14 cellular contexts compared by ENCODE assay signal in genomic region chr1:223074901-223075300, GRCh38.
DNase-seq lines count a peak whose midpoint lies in the region; TF ChIP-seq lines count a peak whose summit lies in the region.
"Had no signal": no experiment of that assay in that cellular context is flagged by ENCODE, and none has a peak within 500 bp of the region (broad histone marks: within the 10 kb centered on the region; RNA-seq: fewer than 3 reads in every experiment).

No MANE protein-coding gene starts in this region.

- H3K4me3 Mint-ChIP-seq in progenitor cell of endocrine pancreas (ENCODE audit: low read depth), result peak overlapping the region; percentile 20
- no peak overlapping the region for H3K4me3 Mint-ChIP-seq in activated naive CD4-positive, alpha-beta T cell treated with anti-CD3 and anti-CD28 coated beads, Interleukin-2, amount 10 ng/mL, durations not matched to agents 7 days and 5 days
- H3K4me3 Mint-ChIP-seq in CD8-positive, alpha-beta memory T cell, result no peak overlapping the region
- H3K4me3 Mint-ChIP-seq: activated CD4-positive, alpha-beta T cell treated with anti-CD3 and anti-CD28 coated beads, Interleukin-2, amount 10 ng/mL, durations not matched to agents 7 days and 5 days; activated naive CD4-positive, alpha-beta T cell treated with anti-CD3 and anti-CD28 coated beads for 36 hours; CD4-positive, alpha-beta T cell had no signal

- no peaks in the 10 kb centered on the region for H3K27me3 ChIP-seq in iPS-20b (ENCODE audit: insufficient read depth, low read length)
- no peaks in the 10 kb centered on the region for H3K27me3 ChIP-seq in CD8-positive, alpha-beta memory T cell (ENCODE audit: insufficient read depth, low read length, poor library complexity, severe bottlenecking)

- POLR2A ChIA-PET in CD8-positive, alpha-beta memory T cell (lab: Charles Lee), result no interaction called here

- peaks cover 61% of the 10 kb centered on the region for H3K27me3 Mint-ChIP-seq in progenitor cell of endocrine pancreas
- H3K27me3 Mint-ChIP-seq in activated naive CD4-positive, alpha-beta T cell treated with anti-CD3 and anti-CD28 coated beads, Interleukin-2, amount 10 ng/mL, durations not matched to agents 7 days and 5 days, result peaks cover 4% of the 10 kb centered on the region
- peaks cover 2 to 39% of the 10 kb centered on the region in 2 donors for H3K27me3 Mint-ChIP-seq in CD8-positive, alpha-beta memory T cell
- H3K27me3 Mint-ChIP-seq: activated CD4-positive, alpha-beta T cell treated with anti-CD3 and anti-CD28 coated beads, Interleukin-2, amount 10 ng/mL, durations not matched to agents 7 days and 5 days had no signal

- H3K27ac Mint-ChIP-seq in progenitor cell of endocrine pancreas, result peak overlapping the region; percentile 68
- H3K27ac Mint-ChIP-seq in activated naive CD4-positive, alpha-beta T cell treated with anti-CD3 and anti-CD28 coated beads, Interleukin-2, amount 10 ng/mL, durations not matched to agents 7 days and 5 days, result no peak overlapping the region
- H3K27ac Mint-ChIP-seq in CD8-positive, alpha-beta memory T cell, result no peak overlapping the region
- H3K27ac Mint-ChIP-seq: activated CD4-positive, alpha-beta T cell treated with anti-CD3 and anti-CD28 coated beads, Interleukin-2, amount 10 ng/mL, durations not matched to agents 7 days and 5 days; activated naive CD4-positive, alpha-beta T cell treated with anti-CD3 and anti-CD28 coated beads for 36 hours; CD4-positive, alpha-beta T cell had no signal

- peaks cover 23% of the 10 kb centered on the region for H3K4me1 Mint-ChIP-seq in progenitor cell of endocrine pancreas (ENCODE audit: low read depth)
- H3K4me1 Mint-ChIP-seq in activated naive CD4-positive, alpha-beta T cell treated with anti-CD3 and anti-CD28 coated beads, Interleukin-2, amount 10 ng/mL, durations not matched to agents 7 days and 5 days, result no peaks in the 10 kb centered on the region
- no peaks in the 10 kb centered on the region for H3K4me1 Mint-ChIP-seq in CD8-positive, alpha-beta memory T cell
- H3K4me1 Mint-ChIP-seq: activated CD4-positive, alpha-beta T cell treated with anti-CD3 and anti-CD28 coated beads, Interleukin-2, amount 10 ng/mL, durations not matched to agents 7 days and 5 days had no signal

- no peak overlapping the region for H3K27ac ChIP-seq in iPS-20b (ENCODE audit: low read length)
- no peak overlapping the region for H3K27ac ChIP-seq in CD8-positive, alpha-beta memory T cell (ENCODE audit: low read depth, low read length)

- no peak overlapping the region for H3K4me3 ChIP-seq in iPS-20b (ENCODE audit: low read length)
- no peak overlapping the region for H3K4me3 ChIP-seq in CD8-positive, alpha-beta memory T cell (ENCODE audit: low read length)

- no peaks in the 10 kb centered on the region for H3K9me3 ChIP-seq in iPS-20b (ENCODE audit: insufficient read depth, low read depth, low read length)
- H3K9me3 ChIP-seq in CD8-positive, alpha-beta memory T cell (ENCODE audit: low read length), result no peaks in the 10 kb centered on the region

- no peaks in the 10 kb centered on the region for H3K36me3 ChIP-seq in iPS-20b (ENCODE audit: insufficient read depth, low read depth, low read length)
- H3K36me3 ChIP-seq in CD8-positive, alpha-beta memory T cell (ENCODE audit: insufficient read depth, low read length), result no peaks in the 10 kb centered on the region

- TF ChIP-seq CTCF in progenitor cell of endocrine pancreas (IDR thresholded peaks at IDR 0.05; ENCODE audit: unreplicated experiment), result no peak

- no peaks in the 10 kb centered on the region for H3K9me3 Mint-ChIP-seq in progenitor cell of endocrine pancreas (ENCODE audit: low read depth)
- no peaks in the 10 kb centered on the region for H3K9me3 Mint-ChIP-seq in activated naive CD4-positive, alpha-beta T cell treated with anti-CD3 and anti-CD28 coated beads, Interleukin-2, amount 10 ng/mL, durations not matched to agents 7 days and 5 days
- no peaks in the 10 kb centered on the region for H3K9me3 Mint-ChIP-seq in CD8-positive, alpha-beta memory T cell
- H3K9me3 Mint-ChIP-seq: activated CD4-positive, alpha-beta T cell treated with anti-CD3 and anti-CD28 coated beads, Interleukin-2, amount 10 ng/mL, durations not matched to agents 7 days and 5 days; activated naive CD4-positive, alpha-beta T cell treated with anti-CD3 and anti-CD28 coated beads for 36 hours; CD4-positive, alpha-beta T cell had no signal

- H3K9ac ChIP-seq in iPS-20b (ENCODE audit: low read depth, low read length), result peak overlapping the region; percentile 48; the same call in 1 of the 2 replicates

- H3K36me3 Mint-ChIP-seq in progenitor cell of endocrine pancreas (ENCODE audit: insufficient read depth), result no peaks in the 10 kb centered on the region
- H3K36me3 Mint-ChIP-seq in activated naive CD4-positive, alpha-beta T cell treated with anti-CD3 and anti-CD28 coated beads, Interleukin-2, amount 10 ng/mL, durations not matched to agents 7 days and 5 days, result no peaks in the 10 kb centered on the region
- H3K36me3 Mint-ChIP-seq in CD8-positive, alpha-beta memory T cell, result no peaks in the 10 kb centered on the region

- CTCF ChIA-PET in activated naive CD4-positive, alpha-beta T cell treated with anti-CD3 and anti-CD28 coated beads, Interleukin-2, amount 10 ng/mL, durations not matched to agents 7 days and 5 days (lab: Charles Lee), result no interaction called here
- CTCF ChIA-PET in CD8-positive, alpha-beta memory T cell (lab: Charles Lee), result no interaction called here

- DNase-seq in DMS153 treated with DMSO at 0.1 percent for 48 hours (lab: John Stamatoyannopoulos, UW; ENCODE audit: unreplicated experiment), result peak; percentile 29
- peak; percentile 30 for DNase-seq in NCI-H774 (lab: John Stamatoyannopoulos, UW)
- DNase-seq in progenitor cell of endocrine pancreas (ENCODE audit: low spot score, unreplicated experiment), result no peak
- no peak for DNase-seq in hepatic stellate cell (ENCODE audit: low spot score)
- DNase-seq in activated CD4-positive, alpha-beta T cell treated with anti-CD3 and anti-CD28 coated beads, Interleukin-2, amount 50 U/mL, for 1 hour, result no peak
- DNase-seq in activated naive CD4-positive, alpha-beta T cell treated with anti-CD3 and anti-CD28 coated beads, Interleukin-2, amount 10 ng/mL, durations not matched to agents 7 days and 5 days, result no peak
- no peak for DNase-seq in CD8-positive, alpha-beta memory T cell
- DNase-seq: activated CD4-positive, alpha-beta T cell treated with anti-CD3 and anti-CD28 coated beads, Interleukin-2, amount 10 ng/mL, durations not matched to agents 7 days and 5 days; activated naive CD4-positive, alpha-beta T cell treated with anti-CD3 and anti-CD28 coated beads for 36 hours; CD4-positive, alpha-beta T cell; NCI-H2081 treated with DMSO at 0.1 percent for 48 hours; NCI-H526 treated with DMSO at 0.1 percent for 48 hours; stimulated activated CD4-positive, alpha-beta T cell treated with anti-CD3 and anti-CD28 coated beads, Interleukin-2, amount 100 ng/mL, for 24 hours had no signal

- H3K4me1 ChIP-seq in iPS-20b (ENCODE audit: insufficient read depth, low read length), result peaks cover 8% of the 10 kb centered on the region; the same call in 1 of the 2 replicates
- no peaks in the 10 kb centered on the region for H3K4me1 ChIP-seq in CD8-positive, alpha-beta memory T cell (ENCODE audit: insufficient read depth, low read length)

Comparison
In these comparisons a context has a peak if more than half of its experiments do, and no peak if none do; other contexts are left out.
1. DNase-seq: peak in DMS153 treated with DMSO at 0.1 percent for 48 hours (single experiment) and NCI-H774 (single experiment); none in progenitor cell of endocrine pancreas (single experiment), hepatic stellate cell (single experiment), activated CD4-positive, alpha-beta T cell treated with anti-CD3 and anti-CD28 coated beads, Interleukin-2, amount 50 U/mL, for 1 hour (single experiment), activated naive CD4-positive, alpha-beta T cell treated with anti-CD3 and anti-CD28 coated beads, Interleukin-2, amount 10 ng/mL, durations not matched to agents 7 days and 5 days (single experiment) and CD8-positive, alpha-beta memory T cell (0 of 5).